11 cellular contexts compared by ENCODE assay signal in the genomic region with DNA sequence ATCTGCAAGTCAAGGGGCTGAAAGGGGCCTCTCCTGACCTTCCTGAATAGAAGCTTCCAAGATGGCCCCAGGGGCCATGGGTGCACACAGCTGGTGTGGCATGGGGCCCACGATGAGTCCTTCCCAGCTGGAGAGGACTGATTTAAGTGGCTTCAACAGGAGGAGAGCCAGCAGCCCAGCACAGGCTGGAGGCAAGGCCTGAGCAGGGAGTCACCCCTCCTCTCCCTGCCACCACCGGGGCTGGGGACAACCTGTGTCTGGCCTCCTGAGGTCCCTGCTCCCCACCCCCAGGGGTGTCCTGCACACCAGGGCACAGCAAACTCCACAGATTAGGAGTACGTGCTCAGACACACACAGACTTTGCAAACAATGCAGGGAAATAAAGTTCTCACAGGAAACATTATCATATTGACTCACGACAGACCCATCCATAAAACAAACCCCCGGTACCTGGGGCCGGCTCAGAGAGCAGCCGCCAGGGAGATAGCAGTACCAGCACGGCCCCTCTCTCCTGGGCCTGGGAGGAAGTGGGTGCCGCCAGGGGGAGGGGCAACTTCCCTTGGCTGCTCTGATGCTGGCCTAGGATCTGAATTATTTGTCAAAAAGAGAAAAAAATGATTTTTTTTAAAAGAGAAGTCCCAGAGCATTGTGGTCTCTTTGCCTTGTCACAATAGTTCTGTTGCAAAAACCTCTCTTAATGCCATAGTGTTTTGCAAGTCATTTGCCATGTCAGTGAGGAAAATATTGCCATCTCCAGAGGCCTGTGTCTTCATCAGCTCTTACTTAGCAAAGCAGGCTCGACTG. TPM values are rescaled to one million over a fixed set of nuclear protein-coding genes. Genes with fewer than 3 reads are reported as not detected.
DNase-seq lines count a peak whose midpoint lies in the region; ATAC-seq and TF ChIP-seq lines count a peak whose summit lies in the region.
"Had no signal": no experiment of that assay in that cellular context is flagged by ENCODE, and none has a peak within 500 bp of the region (broad histone marks: within the 10 kb centered on the region; RNA-seq: fewer than 3 reads in every experiment).

No MANE protein-coding gene starts in this region.

- H3K9me3 Mint-ChIP-seq in activated CD4-positive, alpha-beta T cell treated with anti-CD3 and anti-CD28 coated beads for 36 hours (ENCODE audit: low read depth), result no peaks in the 10 kb centered on the region
- peaks cover 0 to 1% of the 10 kb centered on the region in 2 donors for H3K9me3 Mint-ChIP-seq in stimulated activated naive B cell treated with anti-CD40 and anti-IgM and Interleukin-4, amounts not matched to agents 10 μg/mL and 1 μg/mL and 100 μg/mL, for 72 hours

- ATAC-seq in activated CD4-positive, alpha-beta T cell treated with anti-CD3 and anti-CD28 coated beads for 36 hours, result peak; percentile 82
- ATAC-seq in T-helper 17 cell (peak; percentile 58), heart right ventricle (peak; percentile 20 to 72 (median 49)), HG02763 (IDR thresholded peaks at IDR 0.05; ENCODE audit: unreplicated experiment) (no peak)
- no peak for ATAC-seq in stimulated activated naive B cell treated with anti-CD40 and anti-IgM and Interleukin-4, amounts not matched to agents 10 μg/mL and 1 μg/mL and 100 μg/mL, for 72 hours (replicated peaks)
- ATAC-seq: HCT116 had no signal

- H3K4me3 Mint-ChIP-seq in activated CD4-positive, alpha-beta T cell treated with anti-CD3 and anti-CD28 coated beads for 36 hours, result peak overlapping the region; percentile 27
- no peak overlapping the region for H3K4me3 Mint-ChIP-seq in T-helper 17 cell
- H3K4me3 Mint-ChIP-seq in stimulated activated naive B cell treated with anti-CD40 and anti-IgM and Interleukin-4, amounts not matched to agents 10 μg/mL and 1 μg/mL and 100 μg/mL, for 72 hours, result no peak overlapping the region

- H3K27me3 ChIP-seq in heart right ventricle, result no peaks in the 10 kb centered on the region

- 41 to 54% methylated on average over 10 of the region's 10 CpGs for WGBS in heart right ventricle, 2 donors

- H3K4me1 Mint-ChIP-seq in activated CD4-positive, alpha-beta T cell treated with anti-CD3 and anti-CD28 coated beads for 36 hours, result peaks cover 20% of the 10 kb centered on the region
- H3K4me1 Mint-ChIP-seq in T-helper 17 cell, result peaks cover 14% of the 10 kb centered on the region
- H3K4me1 Mint-ChIP-seq in stimulated activated naive B cell treated with anti-CD40 and anti-IgM and Interleukin-4, amounts not matched to agents 10 μg/mL and 1 μg/mL and 100 μg/mL, for 72 hours, result peaks cover 5 to 6% of the 10 kb centered on the region in 2 donors

- peak; percentile 55 for DNase-seq in activated CD4-positive, alpha-beta T cell treated with anti-CD3 and anti-CD28 coated beads for 36 hours
- DNase-seq in activated CD4-positive, alpha-beta T cell treated with anti-CD3 and anti-CD28 coated beads for 4 hours, result no peak
- DNase-seq in T-helper 17 cell (no peak), heart right ventricle (no peak), H4 (ENCODE audit: low spot score) (no peak), posterior vena cava (ENCODE audit: low spot score) (no peak)
- no peak for DNase-seq in stimulated activated naive B cell treated with anti-CD40 and anti-IgM and Interleukin-4, amounts not matched to agents 10 μg/mL and 1 μg/mL and 100 μg/mL, for 72 hours
- DNase-seq: anterior cingulate cortex, NCI-H1105 treated with DMSO at 0.1 percent for 48 hours had no signal

- peaks cover 0 to 22% (median 15%) of the 10 kb centered on the region in 9 donors for H3K4me1 ChIP-seq in heart right ventricle

- no peaks in the 10 kb centered on the region for H3K27me3 Mint-ChIP-seq in activated CD4-positive, alpha-beta T cell treated with anti-CD3 and anti-CD28 coated beads for 36 hours
- no peaks in the 10 kb centered on the region for H3K27me3 Mint-ChIP-seq in T-helper 17 cell
- peaks cover 4 to 5% of the 10 kb centered on the region in 2 donors for H3K27me3 Mint-ChIP-seq in stimulated activated naive B cell treated with anti-CD40 and anti-IgM and Interleukin-4, amounts not matched to agents 10 μg/mL and 1 μg/mL and 100 μg/mL, for 72 hours

- no peaks in the 10 kb centered on the region for H3K36me3 ChIP-seq in heart right ventricle

- H3K27ac ChIP-seq in heart right ventricle, result peak overlapping the region in 7 of 10 donors; percentile 5 to 58 (median 37)

- intact Hi-C loops in activated CD4-positive, alpha-beta T cell treated with anti-CD3 and anti-CD28 coated beads for 36 hours (cut with DNase I, micrococcal nuclease), result no loop called here
- intact Hi-C loops in heart right ventricle (cut with DNase I), result loop anchor here in 1 of 10 donors (5.0 kb wide), 1 partner anchor 175 kb away; a partner anchor contains a TSS
- intact Hi-C loops in posterior vena cava (cut with DNase I), result no loop called here

- no peak for TF ChIP-seq CTCF in heart right ventricle (IDR thresholded peaks at IDR 0.05)

- CTCF ChIA-PET in activated CD4-positive, alpha-beta T cell treated with anti-CD3 and anti-CD28 coated beads for 36 hours (lab: Charles Lee), result interaction anchor here (1.6 to 1.8 kb wide), 2 partner anchors 29 to 32 kb away, joined by 3 to 4 read pairs; no protein-coding TSS in a partner anchor

- no peak overlapping the region for H3K4me3 ChIP-seq in heart right ventricle

- POLR2A ChIA-PET in activated CD4-positive, alpha-beta T cell treated with anti-CD3 and anti-CD28 coated beads for 36 hours (lab: Charles Lee), result no interaction called here

- H3K36me3 Mint-ChIP-seq in activated CD4-positive, alpha-beta T cell treated with anti-CD3 and anti-CD28 coated beads for 36 hours (ENCODE audit: low read depth), result no peaks in the 10 kb centered on the region
- H3K36me3 Mint-ChIP-seq in T-helper 17 cell (ENCODE audit: low read depth), result no peaks in the 10 kb centered on the region
- H3K36me3 Mint-ChIP-seq in stimulated activated naive B cell treated with anti-CD40 and anti-IgM and Interleukin-4, amounts not matched to agents 10 μg/mL and 1 μg/mL and 100 μg/mL, for 72 hours, result no peaks in the 10 kb centered on the region

- peak overlapping the region; percentile 68 for H3K27ac Mint-ChIP-seq in activated CD4-positive, alpha-beta T cell treated with anti-CD3 and anti-CD28 coated beads for 36 hours
- H3K27ac Mint-ChIP-seq in T-helper 17 cell, result peak overlapping the region; percentile 62
- peak overlapping the region; percentile 51 for H3K27ac Mint-ChIP-seq in stimulated activated naive B cell treated with anti-CD40 and anti-IgM and Interleukin-4, amounts not matched to agents 10 μg/mL and 1 μg/mL and 100 μg/mL, for 72 hours

- H3K9me3 ChIP-seq in T-helper 17 cell (ENCODE audit: control insufficient read depth, low read length, poor library complexity, severe bottlenecking) (no peaks in the 10 kb centered on the region), heart right ventricle (no peaks in the 10 kb centered on the region)

RNA-seq across cellular contexts. Expression of a gene that starts 21.9 kb away (rescaled TPM):
- 10 to 100 TPM; 17.8 to 19.4 TPM for total RNA-seq in activated CD4-positive, alpha-beta T cell treated with anti-CD3 and anti-CD28 coated beads for 36 hours
- total RNA-seq in T-helper 17 cell (10 to 100 TPM in 1 of 2 donors, 1 to 10 TPM in 1; 9.1 to 12.5 TPM), heart right ventricle (10 to 100 TPM; 15.7 to 33.7 (median 19.8) TPM), posterior vena cava (10 to 100 TPM; 13.8 TPM)
- polyA plus RNA-seq in heart right ventricle, result 10 to 100 TPM; 16.9 to 27.2 TPM
- total RNA-seq in H4 (2014; rRNA removed; shearing (Covaris generic)), result 11.9 and 13.7 TPM in 2 replicates

Comparison
In these comparisons a context has a peak if more than half of its experiments do, and no peak if none do; other contexts are left out.
1. ATAC-seq: peak in activated CD4-positive, alpha-beta T cell treated with anti-CD3 and anti-CD28 coated beads for 36 hours (single experiment), T-helper 17 cell (single experiment) and heart right ventricle (8 of 8); none in stimulated activated naive B cell treated with anti-CD40 and anti-IgM and Interleukin-4, amounts not matched to agents 10 μg/mL and 1 μg/mL and 100 μg/mL, for 72 hours (0 of 2) and HG02763 (single experiment).
2. Peak in every context shown above with its lines, with median percentiles within 50 percentile points of each other: H3K27ac Mint-ChIP-seq.